In the genomic region with DNA sequence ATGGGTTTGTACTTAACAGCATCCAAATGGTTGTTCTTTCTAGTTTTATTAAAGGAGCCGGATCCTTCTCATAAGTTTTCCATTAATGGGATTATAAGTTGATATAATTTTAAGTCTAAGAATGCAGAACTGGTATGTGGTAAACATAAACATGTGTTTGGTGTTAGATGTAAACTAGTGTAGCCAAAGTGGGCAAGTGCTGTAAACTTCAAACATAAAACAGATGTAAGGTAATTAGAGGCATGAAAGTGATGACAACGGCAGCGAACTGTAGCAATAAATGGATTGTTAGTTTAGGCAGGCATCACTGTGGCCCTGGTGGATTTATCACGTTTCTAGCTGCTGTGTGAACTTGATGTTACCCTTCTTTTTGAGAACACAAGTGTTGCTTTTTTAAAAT, we compare ENCODE assay signal across 24 cellular contexts.
"Had no signal": no experiment of that assay in that cellular context is flagged by ENCODE, and none has a peak within 500 bp of the region (broad histone marks: within the 10 kb centered on the region; RNA-seq: fewer than 3 reads in every experiment).

No MANE protein-coding gene starts in this region.

- ATAC-seq: natural killer cell treated with Interleukin-12 subunit alpha and Interleukin-12 subunit beta and Interleukin-15 and Interleukin-18, amount 100 ng/mL, for 72 hours; right lobe of liver; stimulated activated memory B cell treated with anti-CD40 and anti-IgM and Interleukin-4, amounts not matched to agents 10 μg/mL and 1 μg/mL and 100 μg/mL, for 72 hours; stimulated activated naive CD8-positive, alpha-beta T cell treated with anti-CD3 and anti-CD28 coated beads, Interleukin-15, amount 100 ng/mL, for 72 hours had no signal

- H3K36me3 ChIP-seq: left ventricle myocardium inferior, ovary, right atrium auricular region, right lobe of liver, thyroid gland, transverse colon, upper lobe of left lung, vagina had no signal

- H3K4me3 Mint-ChIP-seq: mesothelial cell of epicardium; naive B cell; natural killer cell treated with Interleukin-12 subunit alpha and Interleukin-12 subunit beta and Interleukin-15 and Interleukin-18, amount 100 ng/mL, for 72 hours; stimulated activated memory B cell treated with anti-CD40 and anti-IgM and Interleukin-4, amounts not matched to agents 10 μg/mL and 1 μg/mL and 100 μg/mL, for 72 hours; stimulated activated naive CD8-positive, alpha-beta T cell treated with anti-CD3 and anti-CD28 coated beads, Interleukin-15, amount 100 ng/mL, for 72 hours had no signal

- H3K27me3 ChIP-seq: ovary, right atrium auricular region, right lobe of liver, thyroid gland, upper lobe of left lung, vagina had no signal

- H3K27me3 Mint-ChIP-seq: progenitor cell of endocrine pancreas had no signal

- H3K9me3 Mint-ChIP-seq: mesothelial cell of epicardium; natural killer cell treated with Interleukin-12 subunit alpha and Interleukin-12 subunit beta and Interleukin-15 and Interleukin-18, amount 100 ng/mL, for 72 hours; stimulated activated naive CD8-positive, alpha-beta T cell treated with anti-CD3 and anti-CD28 coated beads, Interleukin-15, amount 100 ng/mL, for 72 hours had no signal

- H3K27ac Mint-ChIP-seq: naive B cell; natural killer cell treated with Interleukin-12 subunit alpha and Interleukin-12 subunit beta and Interleukin-15 and Interleukin-18, amount 100 ng/mL, for 72 hours; progenitor cell of endocrine pancreas; stimulated activated memory B cell treated with anti-CD40 and anti-IgM and Interleukin-4, amounts not matched to agents 10 μg/mL and 1 μg/mL and 100 μg/mL, for 72 hours; stimulated activated naive CD8-positive, alpha-beta T cell treated with anti-CD3 and anti-CD28 coated beads, Interleukin-15, amount 100 ng/mL, for 72 hours had no signal

- H3K4me2 ChIP-seq: smooth muscle cell had no signal

- DNase-seq: islet precursor cell; left ventricle myocardium inferior; mesendoderm; naive B cell; right lobe of liver; stimulated activated CD4-positive, alpha-beta T cell treated with anti-CD3 and anti-CD28 coated beads, Interleukin-1b, Interleukin-23, amount 100 ng/mL, for 48 hours; stimulated activated CD4-positive, alpha-beta T cell treated with anti-CD3 and anti-CD28 coated beads, Interleukin-2, amount 100 ng/mL, for 48 hours; stimulated activated CD4-positive, alpha-beta T cell treated with anti-CD3 and anti-CD28 coated beads, Interleukin-4, amount 100 ng/mL, for 4 hours; stimulated activated CD8-positive, alpha-beta memory T cell treated with anti-CD3 and anti-CD28 coated beads, Interleukin-4, amount 100 ng/mL, for 48 hours; stimulated activated naive CD4-positive, alpha-beta T cell treated with Interleukin-2 at 50 U/mL for 16 hours; stimulated activated naive CD8-positive, alpha-beta T cell treated with anti-CD3 and anti-CD28 coated beads, Interleukin-15, amount 100 ng/mL, for 72 hours; substantia nigra; thyroid gland; transverse colon; upper lobe of left lung had no signal

- H3K27ac ChIP-seq: left ventricle myocardium inferior, right lobe of liver, thyroid gland, transverse colon, upper lobe of left lung, vagina had no signal

- H3K4me1 ChIP-seq: right lobe of liver, thyroid gland, transverse colon, upper lobe of left lung, vagina had no signal

- H3K36me3 Mint-ChIP-seq: mesothelial cell of epicardium; naive B cell; natural killer cell treated with Interleukin-12 subunit alpha and Interleukin-12 subunit beta and Interleukin-15 and Interleukin-18, amount 100 ng/mL, for 72 hours; stimulated activated memory B cell treated with anti-CD40 and anti-IgM and Interleukin-4, amounts not matched to agents 10 μg/mL and 1 μg/mL and 100 μg/mL, for 72 hours had no signal

- H3K9me3 ChIP-seq: left ventricle myocardium inferior, ovary, right atrium auricular region, right lobe of liver, thyroid gland, transverse colon, upper lobe of left lung, vagina had no signal

- H3K4me3 ChIP-seq: lung, ovary, right lobe of liver, smooth muscle cell, thyroid gland, transverse colon, upper lobe of left lung, vagina had no signal

- H3K4me1 Mint-ChIP-seq: naive B cell; stimulated activated memory B cell treated with anti-CD40 and anti-IgM and Interleukin-4, amounts not matched to agents 10 μg/mL and 1 μg/mL and 100 μg/mL, for 72 hours; stimulated activated naive CD8-positive, alpha-beta T cell treated with anti-CD3 and anti-CD28 coated beads, Interleukin-15, amount 100 ng/mL, for 72 hours had no signal
